In genomic region chr12:27970981-27971489, GRCh38 we compare ENCODE assay signal across 7 cellular contexts. TPM values are rescaled to one million over a fixed set of nuclear protein-coding genes. Genes with fewer than 3 reads are reported as not detected.
DNase-seq lines count a peak whose midpoint lies in the region; ATAC-seq and TF ChIP-seq lines count a peak whose summit lies in the region.

No MANE protein-coding gene starts in this region.

- no peak for TF ChIP-seq POLR2A in IMR-90 (IDR thresholded peaks at IDR 0.05; ENCODE audit: low read depth, low read length)

- WGBS in IMR-90 (ENCODE audit: extremely low coverage in 2 of 2, insufficient read length in 1 of 2), 2 experiments = 17% methylated on average over 7 of the region's 18 CpGs; no CpG with 5 or more reads in 1 of the 2 experiments

- H3K4me2 ChIP-seq in IMR-90 (ENCODE audit: low read depth, low read length) = peak overlapping the region; percentile 50

- H3K4me3 ChIP-seq in IMR-90 (ENCODE audit: insufficient read depth, low read depth, low read length) (no peak overlapping the region), brain microvascular endothelial cell (ENCODE audit: low read depth, low read length) (peak overlapping the region; percentile 68)

- no peak overlapping the region for H3K18ac ChIP-seq in IMR-90 (ENCODE audit: low read depth, low read length)

- intact Hi-C loops in IMR-90 (cut with micrococcal nuclease) = no loop called here

- H2AK9ac ChIP-seq in IMR-90 (replicated peaks; ENCODE audit: low read depth, low read length, poor library complexity) = no peak overlapping the region

- BruUV-seq in IMR-90 (replicated peaks; lab: Mats Ljungman, UMichigan) = no TSS peak

- no peak for TF ChIP-seq RAD21 in IMR-90 (IDR thresholded peaks at IDR 0.05; ENCODE audit: low read length)

- peaks cover 0 to 9% (median 3%) of the 10 kb centered on the region in 6 donors for H3K9me3 Mint-ChIP-seq in immature natural killer cell
- H3K9me3 Mint-ChIP-seq in stimulated activated effector memory CD8-positive, alpha-beta T cell treated with anti-CD3 and anti-CD28 coated beads, Interleukin-12 subunit alpha, Interleukin-12 subunit beta, amount 100 ng/mL, for 72 hours = no peaks in the 10 kb centered on the region

- H3K4me3 Mint-ChIP-seq in immature natural killer cell = peak overlapping the region in 3 of 5 donors; percentile 17 to 54 (median 46)
- H3K4me3 Mint-ChIP-seq in stimulated activated effector memory CD8-positive, alpha-beta T cell treated with anti-CD3 and anti-CD28 coated beads, Interleukin-12 subunit alpha, Interleukin-12 subunit beta, amount 100 ng/mL, for 72 hours = peak overlapping the region; percentile 79

- no peaks in the 10 kb centered on the region for H3K79me1 ChIP-seq in IMR-90 (ENCODE audit: low read depth in 1 of 2, low read length in 2 of 2)

- H3K36me3 Mint-ChIP-seq in immature natural killer cell = peaks cover 0 to 4% (median 3%) of the 10 kb centered on the region in 3 donors
- H3K36me3 Mint-ChIP-seq in stimulated activated effector memory CD8-positive, alpha-beta T cell treated with anti-CD3 and anti-CD28 coated beads, Interleukin-12 subunit alpha, Interleukin-12 subunit beta, amount 100 ng/mL, for 72 hours = no peaks in the 10 kb centered on the region

- H3K27me3 ChIP-seq in IMR-90 (ENCODE audit: control insufficient read depth, insufficient read depth, low read length) = peaks cover 3% of the 10 kb centered on the region; the same call in 1 of the 2 replicates
- no peaks in the 10 kb centered on the region for H3K27me3 ChIP-seq in brain microvascular endothelial cell (replicated peaks)

- H2AK5ac ChIP-seq in IMR-90 (ENCODE audit: low read depth, low read length) = no peak overlapping the region; the same call in 1 of the 2 replicates

- H3K4me1 Mint-ChIP-seq in immature natural killer cell = peaks cover 7 to 9% of the 10 kb centered on the region in 2 donors
- peaks cover 21% of the 10 kb centered on the region for H3K4me1 Mint-ChIP-seq in stimulated activated effector memory CD8-positive, alpha-beta T cell treated with anti-CD3 and anti-CD28 coated beads, Interleukin-12 subunit alpha, Interleukin-12 subunit beta, amount 100 ng/mL, for 72 hours

- H2BK120ac ChIP-seq in IMR-90 (ENCODE audit: low read depth, low read length) = no peak overlapping the region

- no peak overlapping the region for H2BK5ac ChIP-seq in IMR-90 (ENCODE audit: low read depth, low read length, poor library complexity, severe bottlenecking)

- H4K8ac ChIP-seq in IMR-90 (ENCODE audit: low read depth in 2 of 2, low read length in 2 of 2) = 0 out of 4 replicates have a peak overlapping the region, but pooled peaks of 1 of the 2 experiments have one; percentile 44

- no peaks in the 10 kb centered on the region for H3K9me3 ChIP-seq in IMR-90 (ENCODE audit: control insufficient read depth, insufficient read depth, low read length)

- TF ChIP-seq CTCF in IMR-90 (conservative IDR thresholded peaks at IDR 0.05; ENCODE audit: low read depth, low read length) = no peak
- TF ChIP-seq CTCF in brain microvascular endothelial cell (IDR thresholded peaks at IDR 0.05; ENCODE audit: low read depth, low read length, missing control alignments) = no peak

- H2AFZ ChIP-seq in IMR-90 (replicated peaks; ENCODE audit: low read length, poor library complexity) = peak overlapping the region; percentile 90

- no peak overlapping the region; the same call in 1 of the 2 replicates for H3K4ac ChIP-seq in IMR-90 (ENCODE audit: low read depth, low read length)

- in situ Hi-C loops in IMR-90 (cut with MboI; ENCODE audit: low sequenced_read_pairs) (no loop called here), brain microvascular endothelial cell (cut with HindIII; ENCODE audit: low pct_ligation_motif_present, low sequenced_read_pairs) (loop anchor here (25.0 kb wide), 1 partner anchor 191 kb away; no protein-coding TSS in a partner anchor)

- DNase-seq in IMR-90 (no peak), brain microvascular endothelial cell (no peak), immature natural killer cell (no peak), H4 (ENCODE audit: low spot score) (no peak), NCI-H1930 (lab: John Stamatoyannopoulos, UW) (no peak)
- no peak for DNase-seq in stimulated activated effector memory CD8-positive, alpha-beta T cell treated with anti-CD3 and anti-CD28 coated beads, Interleukin-12 subunit alpha, Interleukin-12 subunit beta, amount 100 ng/mL, for 72 hours (ENCODE audit: low spot score in 2 of 2)

- dilution Hi-C loops in IMR-90 (cut with HindIII; ENCODE audit: low sequenced_read_pairs, unreplicated experiment) = no loop called here

- peak overlapping the region; percentile 36; the same call in 1 of the 2 replicates for H3K23ac ChIP-seq in IMR-90 (ENCODE audit: low read depth, low read length)

- H2BK15ac ChIP-seq in IMR-90 (ENCODE audit: low read depth, low read length) = no peak overlapping the region

- H4K91ac ChIP-seq in IMR-90 (ENCODE audit: insufficient read depth, low read depth, low read length) = no peak overlapping the region

- H3K9ac ChIP-seq in IMR-90 (ENCODE audit: low read depth, low read length) = no peak overlapping the region

- H3K27ac Mint-ChIP-seq in immature natural killer cell = no peak overlapping the region
- no peak overlapping the region for H3K27ac Mint-ChIP-seq in stimulated activated effector memory CD8-positive, alpha-beta T cell treated with anti-CD3 and anti-CD28 coated beads, Interleukin-12 subunit alpha, Interleukin-12 subunit beta, amount 100 ng/mL, for 72 hours

- H3K9me1 ChIP-seq in IMR-90 (ENCODE audit: insufficient read depth, low read length) = peaks cover under 1% of the 10 kb centered on the region; the same call in 1 of the 2 replicates

- POLR2A ChIA-PET in IMR-90 (lab: Charles Lee; ENCODE audit: unreplicated experiment) = no interaction called here

- H3K4me1 ChIP-seq in IMR-90 (ENCODE audit: control insufficient read depth, insufficient read depth, low read length) = no peaks in the 10 kb centered on the region; the same call in 1 of the 2 replicates

- H3K56ac ChIP-seq in IMR-90 (ENCODE audit: extremely low read depth, insufficient read depth, low read length) = no peak overlapping the region

- no peak for ATAC-seq in IMR-90 (ENCODE audit: low read depth)
- no peak for ATAC-seq in stimulated activated effector memory CD8-positive, alpha-beta T cell treated with anti-CD3 and anti-CD28 coated beads, Interleukin-12 subunit alpha, Interleukin-12 subunit beta, amount 100 ng/mL, for 72 hours
- ATAC-seq in GM21528 (IDR thresholded peaks at IDR 0.05; ENCODE audit: low FRiP score, unreplicated experiment) = no peak

- no peak overlapping the region; the same call in 1 of the 2 replicates for H2BK20ac ChIP-seq in IMR-90 (ENCODE audit: low read depth, low read length)

- no peaks in the 10 kb centered on the region for H4K20me1 ChIP-seq in IMR-90 (ENCODE audit: insufficient read depth, low read length)

- CTCF ChIA-PET in IMR-90 (lab: Yijun Ruan, JAX) = no interaction called here

- H3K36me3 ChIP-seq in IMR-90 (ENCODE audit: control insufficient read depth, insufficient read depth, low read length) = no peaks in the 10 kb centered on the region
- no peaks in the 10 kb centered on the region for H3K36me3 ChIP-seq in brain microvascular endothelial cell (replicated peaks)

- no peak overlapping the region for H3K14ac ChIP-seq in IMR-90 (replicated peaks; ENCODE audit: low read depth, low read length)

- H3K27ac ChIP-seq in IMR-90 (ENCODE audit: insufficient read depth, low read length) (no peak overlapping the region), brain microvascular endothelial cell (no peak overlapping the region)

- H3K27me3 Mint-ChIP-seq in immature natural killer cell (ENCODE audit: low read depth in 3 of 3) = peaks cover 24 to 41% (median 33%) of the 10 kb centered on the region in 3 donors

- H4K5ac ChIP-seq in IMR-90 (ENCODE audit: low read depth, low read length) = no peak overlapping the region

TF ChIP-seq in IMR-90, 13 proteins besides CTCF, POLR2A, EP300 and RAD21:
- TF ChIP-seq CEBPB (IDR thresholded peaks at IDR 0.05; ENCODE audit: low read depth, low read length) (no peak), MAZ (IDR thresholded peaks at IDR 0.05; ENCODE audit: borderline replicate concordance, low read depth, low read length) (no peak), MAFK (IDR thresholded peaks at IDR 0.05; ENCODE audit: low read depth, low read length) (no peak), ELK1 (IDR thresholded peaks at IDR 0.05; ENCODE audit: borderline replicate concordance, low read depth, low read length) (no peak), NFE2L2 (IDR thresholded peaks at IDR 0.05; ENCODE audit: low read depth, low read length) (no peak), BHLHE40 (IDR thresholded peaks at IDR 0.05; ENCODE audit: low read depth, low read length) (no peak), RFX5 (IDR thresholded peaks at IDR 0.05; ENCODE audit: low read depth, low read length) (no peak), SMC3 (IDR thresholded peaks at IDR 0.05; ENCODE audit: low read depth, low read length) (no peak), FOS (IDR thresholded peaks at IDR 0.05; ENCODE audit: low read depth, low read length) (no peak)

RNA-seq across cellular contexts. Expression of gene PTHLH, which starts 1.5 kb away (rescaled TPM):
- 0.36 and 0.83 TPM in 2 replicates for total RNA-seq in IMR-90 (2012; rRNA removed)
- polyA plus RNA-seq in IMR-90 (2012; rRNA removed) (1.3 and 1.6 TPM in 2 replicates), immature natural killer cell (not detected)
- 1.0 and 2.0 TPM in 2 replicates for polyA plus RNA-seq in IMR-90 (2012; cell fraction: cytosol; rRNA removed)
- polyA plus RNA-seq in IMR-90 (2012; cell fraction: nucleus; rRNA removed; ENCODE audit: low replicate concordance) = 1.7 and 3.0 TPM in 2 replicates
- total RNA-seq in H4 (2014; rRNA removed; shearing (Covaris generic)) = 1.1 and 2.0 TPM in 2 replicates
